In genomic region chr5:68994645-68995044, GRCh38 we compare ENCODE assay signal across 18 cellular contexts.
DNase-seq lines count a peak whose midpoint lies in the region; ATAC-seq and TF ChIP-seq lines count a peak whose summit lies in the region.
"Had no signal": no experiment of that assay in that cellular context is flagged by ENCODE, and none has a peak within 500 bp of the region (broad histone marks: within the 10 kb centered on the region; RNA-seq: fewer than 3 reads in every experiment).

No MANE protein-coding gene starts in this region.

- H3K9me3 ChIP-seq in trophoblast cell (ENCODE audit: insufficient read depth, low read depth, low read length) (no peaks in the 10 kb centered on the region), prostate gland (no peaks in the 10 kb centered on the region)
- H3K9me3 ChIP-seq: BLaER1, heart right ventricle had no signal

- H2AFZ ChIP-seq in trophoblast cell (ENCODE audit: insufficient read depth, low read length, poor library complexity), result no peak overlapping the region

- H2BK12ac ChIP-seq in trophoblast cell (ENCODE audit: low read length), result no peak overlapping the region

- no peak overlapping the region for H2BK5ac ChIP-seq in trophoblast cell (ENCODE audit: low read depth, low read length, poor library complexity)

- H2BK120ac ChIP-seq in trophoblast cell (ENCODE audit: insufficient read depth, low read length, poor library complexity), result no peak overlapping the region

- no peak for TF ChIP-seq POLR2A in prostate gland (IDR thresholded peaks at IDR 0.05)

- TF ChIP-seq CTCF in prostate gland (IDR thresholded peaks at IDR 0.05), result no peak

- no peaks in the 10 kb centered on the region for H3K79me2 ChIP-seq in trophoblast cell (ENCODE audit: control insufficient read depth, insufficient read depth, low read length, poor library complexity)

- H3K4me1 ChIP-seq in trophoblast cell (ENCODE audit: control insufficient read depth in 1 of 2, insufficient read depth in 2 of 2, low read length in 2 of 2), result no peaks in the 10 kb centered on the region
- peaks cover 2% of the 10 kb centered on the region for H3K4me1 ChIP-seq in prostate gland (replicated peaks)
- H3K4me1 ChIP-seq: BLaER1, heart right ventricle had no signal

- H3K27ac ChIP-seq in trophoblast cell (ENCODE audit: low read depth, low read length) (no peak overlapping the region), prostate gland (peak overlapping the region in 1 of 2 donors; percentile 18)
- H3K27ac ChIP-seq: BLaER1, heart right ventricle had no signal

- H3K79me1 ChIP-seq in trophoblast cell (ENCODE audit: low read length), result no peaks in the 10 kb centered on the region

- intact Hi-C loops in prostate gland (cut with DNase I), result no loop called here

- no peak overlapping the region for H4K8ac ChIP-seq in trophoblast cell (ENCODE audit: low read depth, low read length)

- no peak overlapping the region for H3K4me2 ChIP-seq in trophoblast cell (ENCODE audit: low read length)
- H3K4me2 ChIP-seq: BLaER1 had no signal

- H3K4ac ChIP-seq in trophoblast cell (ENCODE audit: low read depth, low read length), result no peak overlapping the region

- no peak overlapping the region for H4K12ac ChIP-seq in trophoblast cell (ENCODE audit: low read depth, low read length)

- no peak overlapping the region for H3K23ac ChIP-seq in trophoblast cell (ENCODE audit: low read length)

- H3K14ac ChIP-seq in trophoblast cell (ENCODE audit: low read length), result no peak overlapping the region

- H3K36me3 ChIP-seq in trophoblast cell (ENCODE audit: control insufficient read depth in 1 of 2, insufficient read depth in 2 of 2, low read length in 2 of 2) (no peaks in the 10 kb centered on the region), prostate gland (no peaks in the 10 kb centered on the region)
- H3K36me3 ChIP-seq: BLaER1, heart right ventricle had no signal

- WGBS in trophoblast cell (ENCODE audit: extremely low coverage, insufficient coverage, insufficient read length), result no CpG with 5 or more reads among the region's 4 CpGs
- 44% methylated on average over 4 of the region's 4 CpGs for WGBS in prostate gland

- peak; percentile 6 for DNase-seq in left kidney (ENCODE audit: low read depth, low spot score)
- no peak for DNase-seq in trophoblast cell
- no peak for DNase-seq in NK-92 (lab: John Stamatoyannopoulos, UW; ENCODE audit: unreplicated experiment)
- no peak for DNase-seq in prostate gland (ENCODE audit: low spot score)
- no peak for DNase-seq in RKO (ENCODE audit: low spot score)
- DNase-seq: activated CD4-positive, alpha-beta memory T cell treated with anti-CD3 and anti-CD28 coated beads, Interleukin-2, amount 10 ng/mL, durations not matched to agents 7 days and 5 days; activated naive CD4-positive, alpha-beta T cell; heart right ventricle; HFFc6; Karpas-422; left colon; NCI-H146; NCI-H526; T-helper 9 cell had no signal

- peak; percentile 67 for ATAC-seq in GM18520 (IDR thresholded peaks at IDR 0.05; ENCODE audit: unreplicated experiment)
- ATAC-seq in GM21528 (IDR thresholded peaks at IDR 0.05; ENCODE audit: low FRiP score, unreplicated experiment), result peak; percentile 68
- ATAC-seq in HG03439 (IDR thresholded peaks at IDR 0.05; ENCODE audit: unreplicated experiment), result peak; percentile 85
- ATAC-seq: heart right ventricle, left colon had no signal

- H3K4me3 ChIP-seq in trophoblast cell (ENCODE audit: low read depth, low read length), result no peak overlapping the region
- H3K4me3 ChIP-seq in prostate gland, result no peak overlapping the region
- H3K4me3 ChIP-seq: BLaER1, heart right ventricle had no signal

- H2AK5ac ChIP-seq in trophoblast cell (ENCODE audit: low read length), result no peak overlapping the region

- H3K27me3 ChIP-seq in trophoblast cell (ENCODE audit: insufficient read depth, low read length), result no peaks in the 10 kb centered on the region
- H3K27me3 ChIP-seq in prostate gland (replicated peaks; ENCODE audit: insufficient read depth), result no peaks in the 10 kb centered on the region
- H3K27me3 ChIP-seq: BLaER1, heart right ventricle had no signal

- no peak overlapping the region for H3K9ac ChIP-seq in trophoblast cell (ENCODE audit: low read length)
- H3K9ac ChIP-seq: BLaER1 had no signal

- H3K18ac ChIP-seq in trophoblast cell (ENCODE audit: low read length), result no peak overlapping the region

- H4K91ac ChIP-seq in trophoblast cell (ENCODE audit: low read depth, low read length), result no peak overlapping the region
